Comparison of ENCODE assay signal across 1 cellular context in genomic region chr10:86535057-86535882, GRCh38.
A peak's percentile ranks its signal among the peaks of the same experiment; 100 is the strongest.
TF ChIP-seq lines count a peak whose summit lies in the region.

No MANE protein-coding gene starts in this region.

TF ChIP-seq in K562, 482 proteins besides CTCF, POLR2A, EP300 and RAD21 (continued from another document):
- TF ChIP-seq PRDM10 (IDR thresholded peaks at IDR 0.05; ENCODE audit: partially characterized antibody) (peak; percentile 12), ZNF785 (CRISPR knock-in tag; IDR thresholded peaks at IDR 0.05) (no peak), ZBTB49 (CRISPR knock-in tag; IDR thresholded peaks at IDR 0.05; ENCODE audit: borderline replicate concordance) (no peak), U2AF1 (optimal IDR thresholded peaks at IDR 0.05; ENCODE audit: low read depth, low read length) (no peak), ZNF583 (CRISPR knock-in tag; IDR thresholded peaks at IDR 0.05) (no peak), POLR2AphosphoS5 (IDR thresholded peaks at IDR 0.05; ENCODE audit: control insufficient read depth, insufficient read depth, low read depth, low read length) (no peak), ATF1 (CRISPR knock-in tag; IDR thresholded peaks at IDR 0.05) (no peak), ATF1 (tag; IDR thresholded peaks at IDR 0.05) (peak; percentile 17; the same call in 1 of the 2 replicates), L3MBTL2 (IDR thresholded peaks at IDR 0.05) (peak; percentile 86), SIN3B (IDR thresholded peaks at IDR 0.05; ENCODE audit: low read depth) (no peak), ATF7 (IDR thresholded peaks at IDR 0.05) (peak; percentile 46), ZBED1 (IDR thresholded peaks at IDR 0.05) (no peak), CBX1 (IDR thresholded peaks at IDR 0.05; ENCODE audit: low read depth) (no peak), DMBX1 (CRISPR knock-in tag; IDR thresholded peaks at IDR 0.05; ENCODE audit: borderline replicate concordance) (no peak), BRD9 (IDR thresholded peaks at IDR 0.05; ENCODE audit: low read depth, partially characterized antibody) (no peak), CREB3 (tag; conservative IDR thresholded peaks at IDR 0.05; ENCODE audit: low read depth) (no peak), ESRRA (IDR thresholded peaks at IDR 0.05; ENCODE audit: borderline replicate concordance, low read depth) (peak; percentile 72), GATAD2B (IDR thresholded peaks at IDR 0.05; ENCODE audit: borderline replicate concordance) (peak; percentile 32; the same call in 1 of the 2 replicates), ZFX (CRISPR knock-in tag; IDR thresholded peaks at IDR 0.05) (peak; percentile 87), SRSF9 (IDR thresholded peaks at IDR 0.05; ENCODE audit: borderline replicate concordance, low read depth, low read length) (no peak), CXXC5 (CRISPR knock-in tag; IDR thresholded peaks at IDR 0.05) (peak; percentile 65), MEIS2 (IDR thresholded peaks at IDR 0.05; ENCODE audit: partially characterized antibody) (no peak), CHD2 (IDR thresholded peaks at IDR 0.05; ENCODE audit: low read depth, low read length) (0 out of 2 replicates have a peak, but pooled peaks have one; percentile 25), ZNF263 (CRISPR knock-in tag; IDR thresholded peaks at IDR 0.05; ENCODE audit: borderline replicate concordance) (no peak), PML (IDR thresholded peaks at IDR 0.05; ENCODE audit: low read length) (no peak), E2F6 (IDR thresholded peaks at IDR 0.05; ENCODE audit: borderline replicate concordance in 1 of 2, extremely low read depth in 1 of 2, insufficient read depth in 1 of 2, insufficient read length in 1 of 2, low read depth in 1 of 2, low read length in 1 of 2, poor library complexity in 1 of 2, severe bottlenecking in 1 of 2) (peak; percentile 58 to 76), CEBPG (CRISPR knock-in tag; IDR thresholded peaks at IDR 0.05) (no peak), CEBPG (tag; conservative IDR thresholded peaks at IDR 0.05 in 1 of 2, IDR thresholded peaks at IDR 0.05 in 1 of 2) (no peak), JUNB (CRISPR knock-in tag; conservative IDR thresholded peaks at IDR 0.05) (no peak), MYC (IDR thresholded peaks at IDR 0.05; ENCODE audit: low read depth, low read length) (peak; percentile 37; the same call in 1 of the 2 replicates), MYC (CRISPR knock-in tag; IDR thresholded peaks at IDR 0.05; ENCODE audit: borderline replicate concordance, low read depth) (no peak), KLF10 (CRISPR knock-in tag; IDR thresholded peaks at IDR 0.05) (no peak), SIRT6 (IDR thresholded peaks at IDR 0.05; ENCODE audit: low read depth, low read length) (no peak), CBFA2T3 (IDR thresholded peaks at IDR 0.05) (0 out of 2 replicates have a peak, but pooled peaks have one; percentile 11), MAZ (CRISPR knock-in tag; conservative IDR thresholded peaks at IDR 0.05 in 1 of 2, IDR thresholded peaks at IDR 0.05 in 1 of 2) (peak in 1 of 2 experiments; percentile 25; a peak in 1 of 4 replicates), SMARCE1 (IDR thresholded peaks at IDR 0.05) (0 out of 2 replicates have a peak, but pooled peaks have one; percentile 18), KLF1 (tag; IDR thresholded peaks at IDR 0.05) (0 out of 2 replicates have a peak, but pooled peaks have one; percentile 25), MGA (IDR thresholded peaks at IDR 0.05) (peak; percentile 73), EGR1 (conservative IDR thresholded peaks at IDR 0.05) (peak; percentile 86), ZC3H8 (IDR thresholded peaks at IDR 0.05) (no peak), ZSCAN29 (IDR thresholded peaks at IDR 0.05) (peak; percentile 98), CGGBP1 (CRISPR knock-in tag; IDR thresholded peaks at IDR 0.05) (no peak), NRF1 (conservative IDR thresholded peaks at IDR 0.05 in 1 of 2, IDR thresholded peaks at IDR 0.05 in 1 of 2) (peak; percentile 81 to 83), MTF1 (CRISPR knock-in tag; IDR thresholded peaks at IDR 0.05; ENCODE audit: borderline replicate concordance) (no peak), ZBTB12 (CRISPR knock-in tag; IDR thresholded peaks at IDR 0.05) (no peak), FOXP1 (CRISPR knock-in tag; IDR thresholded peaks at IDR 0.05) (no peak), DDX20 (tag; IDR thresholded peaks at IDR 0.05; ENCODE audit: low read depth) (no peak)
